ENCODE assay signal across 24 cellular contexts in genomic region chr1:28981170-28981569, GRCh38.
"Had no signal": no experiment of that assay in that cellular context is flagged by ENCODE, and none has a peak within 500 bp of the region (broad histone marks: within the 10 kb centered on the region; RNA-seq: fewer than 3 reads in every experiment).

No MANE protein-coding gene starts in this region.

- H3K9me3 Mint-ChIP-seq: dendritic cell treated with granulocyte-macrophage colony-stimulating factor and Interleukin-4, amounts not matched to agents 40 ng/mL and 50 ng/mL, for 4 days; naive thymus-derived CD4-positive, alpha-beta T cell had no signal

- H3K9me3 ChIP-seq: adrenal gland, ascending aorta, upper lobe of right lung had no signal

- ATAC-seq: left lung; naive thymus-derived CD4-positive, alpha-beta T cell; upper lobe of right lung had no signal

- H2AFZ ChIP-seq: hepatocyte had no signal

- H3K36me3 ChIP-seq: adrenal gland, ascending aorta, brain microvascular endothelial cell, left lung, upper lobe of right lung, WERI-Rb-1 had no signal

- FAIRE-seq: endometrium, TTC549 had no signal

- DNase-seq: activated CD4-positive, alpha-beta T cell treated with anti-CD3 and anti-CD28 coated beads for 1 hour; activated naive CD4-positive, alpha-beta T cell treated with Interleukin-2 at 50 U/mL for 16 hours; activated T-cell treated with anti-CD3 and anti-CD28 coated beads, Interleukin-2, amount 50 U/mL, for 1 hour; brain microvascular endothelial cell; caudate nucleus; effector CD4-positive, alpha-beta T cell; foreskin melanocyte; glutamatergic neuron; kidney glomerular epithelial cell; left lung; naive thymus-derived CD4-positive, alpha-beta T cell; spleen; stimulated activated CD4-positive, alpha-beta T cell treated with anti-CD3 and anti-CD28 coated beads, Interleukin-4, amount 100 ng/mL, for 24 hours; stimulated activated naive CD4-positive, alpha-beta T cell treated with Interleukin-2 at 50 U/mL for 16 hours; upper lobe of right lung; WERI-Rb-1 had no signal

- H3K4me1 ChIP-seq: adrenal gland, ascending aorta, upper lobe of right lung had no signal

- H3K27ac Mint-ChIP-seq: activated T-helper 2 cell treated with anti-CD3 and anti-CD28 coated beads, Interferon-gamma antibody, Interleukin-2, Interleukin-4, amounts not matched to agents 10 μg/mL and 5 μg/mL and 100 μg/mL, durations not matched to agents 14 hours and 24 hours and 36 hours; dendritic cell treated with granulocyte-macrophage colony-stimulating factor and Interleukin-4, amounts not matched to agents 40 ng/mL and 50 ng/mL, for 4 days had no signal

- H3K27ac ChIP-seq: adrenal gland, ascending aorta, brain microvascular endothelial cell, hepatocyte, left lung, spleen, upper lobe of right lung, WERI-Rb-1 had no signal

- H3K4me3 Mint-ChIP-seq: dendritic cell treated with granulocyte-macrophage colony-stimulating factor and Interleukin-4, amounts not matched to agents 40 ng/mL and 50 ng/mL, for 4 days had no signal

- H3K27me3 ChIP-seq: adrenal gland, ascending aorta, brain microvascular endothelial cell, hepatocyte, left lung, spleen, upper lobe of right lung had no signal

- H3K4me3 ChIP-seq: adrenal gland, ascending aorta, hepatocyte, left lung, lung, spleen, upper lobe of right lung had no signal

- H3K4me2 ChIP-seq: hepatocyte had no signal

- H3K27me3 Mint-ChIP-seq: dendritic cell treated with granulocyte-macrophage colony-stimulating factor and Interleukin-4, amounts not matched to agents 40 ng/mL and 50 ng/mL, for 4 days; naive thymus-derived CD4-positive, alpha-beta T cell had no signal
